ENCODE assay signal across 8 cellular contexts in the genomic region with DNA sequence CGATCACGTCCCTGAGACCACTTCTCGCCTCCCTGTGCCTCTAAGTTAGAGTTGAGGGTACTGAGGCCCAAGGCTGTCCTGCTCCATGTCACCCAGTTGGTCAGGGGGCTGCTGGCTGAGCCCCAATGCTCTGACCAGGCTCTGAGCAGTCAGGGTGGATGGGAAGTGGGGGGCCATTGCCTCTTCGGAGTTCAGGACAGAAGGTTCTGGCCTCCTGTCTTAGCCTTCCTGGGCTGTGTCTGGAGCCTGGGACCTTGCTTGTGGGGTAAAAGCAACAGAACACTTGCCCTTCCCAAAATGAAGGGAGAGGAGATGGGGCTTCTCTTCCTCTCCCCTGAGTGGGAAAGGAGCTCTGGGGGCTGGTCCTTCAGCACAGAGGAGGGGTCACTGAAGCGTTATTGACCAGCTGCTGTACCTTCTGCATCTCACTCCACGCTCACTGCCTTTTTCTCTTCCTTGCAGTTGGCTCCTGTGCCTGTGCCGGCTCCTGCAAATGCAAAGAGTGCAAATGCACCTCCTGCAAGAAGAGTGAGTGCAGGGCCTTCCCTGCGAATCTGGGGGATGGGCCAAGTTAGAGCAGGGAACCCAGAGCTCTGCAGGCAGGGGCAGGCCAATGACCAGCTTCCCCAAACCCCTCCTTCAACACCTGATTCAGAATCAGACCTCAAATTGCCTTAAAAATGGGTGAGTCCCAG. TPM values are rescaled to one million over a fixed set of nuclear protein-coding genes. Genes with fewer than 3 reads are reported as not detected.
A peak's percentile ranks its signal among the peaks of the same experiment; 100 is the strongest.
DNase-seq lines count a peak whose midpoint lies in the region; ATAC-seq and TF ChIP-seq lines count a peak whose summit lies in the region.

No MANE protein-coding gene starts in this region.

- H3K4me3 ChIP-seq in iPS-18c (ENCODE audit: insufficient read depth, low read depth, low read length), result peak overlapping the region; percentile 63
- H3K4me3 ChIP-seq in stomach, result peak overlapping the region; percentile 56 to 69 (median 61)

- TF ChIP-seq EP300 in stomach (IDR thresholded peaks at IDR 0.05), result no peak

- DNase-seq in CD4-positive, alpha-beta T cell, result peak in 1 of 10 experiments; percentile 7
- no peak for DNase-seq in activated T-helper 2 cell treated with anti-CD3 and anti-CD28 coated beads, Interferon-gamma antibody, Interleukin-2, Interleukin-4, amounts not matched to agents 10 μg/mL and 5 μg/mL and 100 μg/mL, durations not matched to agents 14 hours and 24 hours and 36 hours (ENCODE audit: low spot score)
- DNase-seq in stomach (no peak), LoVo (ENCODE audit: low spot score) (no peak), HCEC 1CT (no peak)

- no peaks in the 10 kb centered on the region for H3K27me3 Mint-ChIP-seq in CD4-positive, alpha-beta T cell
- H3K27me3 Mint-ChIP-seq in activated T-helper 2 cell treated with anti-CD3 and anti-CD28 coated beads, Interferon-gamma antibody, Interleukin-2, Interleukin-4, amounts not matched to agents 10 μg/mL and 5 μg/mL and 100 μg/mL, durations not matched to agents 14 hours and 24 hours and 36 hours (ENCODE audit: low read depth), result no peaks in the 10 kb centered on the region

- H3K27ac ChIP-seq in CD4-positive, alpha-beta T cell (ENCODE audit: low read depth, low read length), result peak overlapping the region; percentile 71
- peak overlapping the region; percentile 78 to 86 (median 86) for H3K27ac ChIP-seq in stomach

- CTCF ChIA-PET in CD4-positive, alpha-beta T cell (lab: Charles Lee), result interaction anchor here (1.2 to 2.7 kb wide), 3 partner anchors 19 to 106 kb away, joined by 3 to 11 read pairs (median 6); no protein-coding TSS in a partner anchor

- no peak for TF ChIP-seq POLR2A in stomach (IDR thresholded peaks at IDR 0.05)

- ATAC-seq in CD4-positive, alpha-beta T cell (ENCODE audit: poor library complexity), result no peak
- ATAC-seq in HG02642 (IDR thresholded peaks at IDR 0.05; ENCODE audit: poor library complexity, unreplicated experiment) (peak; percentile 11), GM21423 (IDR thresholded peaks at IDR 0.05; ENCODE audit: unreplicated experiment) (no peak)

- H3K4me3 Mint-ChIP-seq in CD4-positive, alpha-beta T cell, result peak overlapping the region; percentile 96
- peak overlapping the region; percentile 94 for H3K4me3 Mint-ChIP-seq in activated T-helper 2 cell treated with anti-CD3 and anti-CD28 coated beads, Interferon-gamma antibody, Interleukin-2, Interleukin-4, amounts not matched to agents 10 μg/mL and 5 μg/mL and 100 μg/mL, durations not matched to agents 14 hours and 24 hours and 36 hours (ENCODE audit: low read depth)

- H3K9me3 Mint-ChIP-seq in CD4-positive, alpha-beta T cell, result no peaks in the 10 kb centered on the region
- H3K9me3 Mint-ChIP-seq in activated T-helper 2 cell treated with anti-CD3 and anti-CD28 coated beads, Interferon-gamma antibody, Interleukin-2, Interleukin-4, amounts not matched to agents 10 μg/mL and 5 μg/mL and 100 μg/mL, durations not matched to agents 14 hours and 24 hours and 36 hours, result no peaks in the 10 kb centered on the region

- peak overlapping the region; percentile 93 for H3K27ac Mint-ChIP-seq in CD4-positive, alpha-beta T cell
- peak overlapping the region; percentile 84 for H3K27ac Mint-ChIP-seq in activated T-helper 2 cell treated with anti-CD3 and anti-CD28 coated beads, Interferon-gamma antibody, Interleukin-2, Interleukin-4, amounts not matched to agents 10 μg/mL and 5 μg/mL and 100 μg/mL, durations not matched to agents 14 hours and 24 hours and 36 hours

- peaks cover 8% of the 10 kb centered on the region for H3K36me3 Mint-ChIP-seq in CD4-positive, alpha-beta T cell (ENCODE audit: low read depth)
- peaks cover 4% of the 10 kb centered on the region for H3K36me3 Mint-ChIP-seq in activated T-helper 2 cell treated with anti-CD3 and anti-CD28 coated beads, Interferon-gamma antibody, Interleukin-2, Interleukin-4, amounts not matched to agents 10 μg/mL and 5 μg/mL and 100 μg/mL, durations not matched to agents 14 hours and 24 hours and 36 hours (ENCODE audit: low read depth)

- 15 to 25% (median 18%) methylated on average over 6 to 8 of the region's 8 CpGs for WGBS in stomach, 5 donors

- H3K4me1 Mint-ChIP-seq in CD4-positive, alpha-beta T cell (ENCODE audit: low read depth), result peaks cover 27% of the 10 kb centered on the region
- H3K4me1 Mint-ChIP-seq in activated T-helper 2 cell treated with anti-CD3 and anti-CD28 coated beads, Interferon-gamma antibody, Interleukin-2, Interleukin-4, amounts not matched to agents 10 μg/mL and 5 μg/mL and 100 μg/mL, durations not matched to agents 14 hours and 24 hours and 36 hours (ENCODE audit: low read depth), result peaks cover 24% of the 10 kb centered on the region

- no peaks in the 10 kb centered on the region for H3K27me3 ChIP-seq in CD4-positive, alpha-beta T cell (ENCODE audit: control insufficient read depth, insufficient read depth, low read length)
- peaks cover 0 to under 1% (median 0%) of the 10 kb centered on the region in 3 donors for H3K27me3 ChIP-seq in stomach

- peaks cover 0 to 11% (median 0%) of the 10 kb centered on the region in 4 donors for H3K36me3 ChIP-seq in stomach

- H3K9me3 ChIP-seq in CD4-positive, alpha-beta T cell (ENCODE audit: control insufficient read depth, low read length), result no peaks in the 10 kb centered on the region
- H3K9me3 ChIP-seq in iPS-18c (ENCODE audit: control insufficient read depth, insufficient read depth, low read length), result no peaks in the 10 kb centered on the region
- H3K9me3 ChIP-seq in stomach, result peaks cover 0 to 11% (median 0%) of the 10 kb centered on the region in 4 donors

- POLR2A ChIA-PET in CD4-positive, alpha-beta T cell (lab: Charles Lee), result interaction anchor here (1.0 to 2.1 kb wide), 12 partner anchors 9 to 78 kb away, joined by 3 to 20 read pairs (median 4); a partner anchor contains a TSS

- peaks cover 18 to 40% (median 35%) of the 10 kb centered on the region in 4 donors for H3K4me1 ChIP-seq in stomach

- no peak for TF ChIP-seq CTCF in CD4-positive, alpha-beta T cell (IDR thresholded peaks at IDR 0.05)
- TF ChIP-seq CTCF in stomach (IDR thresholded peaks at IDR 0.05), result no peak

- intact Hi-C loops in CD4-positive, alpha-beta T cell (cut with DNase I, micrococcal nuclease), result loop anchor here (1.0 to 5.0 kb wide), 5 partner anchors 18 to 106 kb away; a partner anchor contains a TSS
- intact Hi-C loops in activated T-helper 2 cell treated with anti-CD3 and anti-CD28 coated beads, Interferon-gamma antibody, Interleukin-2, Interleukin-4, amounts not matched to agents 10 μg/mL and 5 μg/mL and 100 μg/mL, durations not matched to agents 14 hours and 24 hours and 36 hours (cut with micrococcal nuclease), result loop anchor here (1.0 to 5.0 kb wide), 5 partner anchors 14 to 231 kb away; a partner anchor contains a TSS
- intact Hi-C loops in stomach (cut with DNase I; ENCODE audit: low total_unique reads), result no loop called here

RNA-seq across cellular contexts. Expression of a gene that starts 0.6 kb away (rescaled TPM):
- total RNA-seq in CD4-positive, alpha-beta T cell, result 10 to 100 TPM; 10.9 to 14.1 TPM
- 58.2 and 62.3 TPM in 2 replicates for total RNA-seq in activated T-helper 2 cell treated with anti-CD3 and anti-CD28 coated beads, Interferon-gamma antibody, Interleukin-2, Interleukin-4, amounts not matched to agents 10 μg/mL and 5 μg/mL and 100 μg/mL, durations not matched to agents 14 hours and 24 hours and 36 hours
- total RNA-seq in stomach, result 1,000 to 10,000 TPM in 1 of 5 donors, 100 to 1,000 TPM in 4; 261 to 1,065 (median 315) TPM
- 1,000 to 10,000 TPM in 2 of 3 donors, 100 to 1,000 TPM in 1; 760 to 1,982 (median 1,143) TPM for polyA plus RNA-seq in stomach

RNA-seq across cellular contexts. Expression of a gene that starts 13.2 kb away (rescaled TPM):
- total RNA-seq in CD4-positive, alpha-beta T cell, result not detected
- not detected in 2 replicates for total RNA-seq in activated T-helper 2 cell treated with anti-CD3 and anti-CD28 coated beads, Interferon-gamma antibody, Interleukin-2, Interleukin-4, amounts not matched to agents 10 μg/mL and 5 μg/mL and 100 μg/mL, durations not matched to agents 14 hours and 24 hours and 36 hours
- total RNA-seq in stomach, result 10 to 100 TPM in 1 of 5 donors, not detected in 4; 33.8 TPM
- polyA plus RNA-seq in stomach, result 100 to 1,000 TPM in 1 of 3 donors, 10 to 100 TPM in 2; 75.7 to 219 (median 80.0) TPM

RNA-seq across cellular contexts. Expression of a gene that starts 15.0 kb away (rescaled TPM):
- total RNA-seq in CD4-positive, alpha-beta T cell, result not detected
- 21.1 and 24.5 TPM in 2 replicates for total RNA-seq in activated T-helper 2 cell treated with anti-CD3 and anti-CD28 coated beads, Interferon-gamma antibody, Interleukin-2, Interleukin-4, amounts not matched to agents 10 μg/mL and 5 μg/mL and 100 μg/mL, durations not matched to agents 14 hours and 24 hours and 36 hours
- 100 to 1,000 TPM in 3 of 5 donors, not detected in 2; 174 to 605 (median 300) TPM for total RNA-seq in stomach
- polyA plus RNA-seq in stomach, result 1,000 to 10,000 TPM; 1,140 to 4,171 (median 1,738) TPM

RNA-seq across cellular contexts. Expression of a gene that starts 25.1 kb away (rescaled TPM):
- total RNA-seq in CD4-positive, alpha-beta T cell, result 1 to 10 TPM; 2.3 to 2.7 TPM
- 6.4 and 8.0 TPM in 2 replicates for total RNA-seq in activated T-helper 2 cell treated with anti-CD3 and anti-CD28 coated beads, Interferon-gamma antibody, Interleukin-2, Interleukin-4, amounts not matched to agents 10 μg/mL and 5 μg/mL and 100 μg/mL, durations not matched to agents 14 hours and 24 hours and 36 hours
- 10 to 100 TPM in 2 of 5 donors, 1 to 10 TPM in 1, not detected in 2; 7.5 to 73.3 (median 13.3) TPM for total RNA-seq in stomach
- 100 to 1,000 TPM in 2 of 3 donors, 10 to 100 TPM in 1; 87.0 to 225 (median 161) TPM for polyA plus RNA-seq in stomach

RNA-seq across cellular contexts. Expression of a gene that starts 31.2 kb away (rescaled TPM):
- total RNA-seq in CD4-positive, alpha-beta T cell, result not detected
- total RNA-seq in activated T-helper 2 cell treated with anti-CD3 and anti-CD28 coated beads, Interferon-gamma antibody, Interleukin-2, Interleukin-4, amounts not matched to agents 10 μg/mL and 5 μg/mL and 100 μg/mL, durations not matched to agents 14 hours and 24 hours and 36 hours, result not detected in 2 replicates
- not detected for total RNA-seq in stomach
- 1 to 10 TPM in 1 of 3 donors, not detected in 2; 5.8 TPM for polyA plus RNA-seq in stomach
